In genomic region chr2:44169155-44169898, GRCh38 we compare ENCODE assay signal across 1 cellular context.
TF ChIP-seq lines count a peak whose summit lies in the region.

No MANE protein-coding gene starts in this region.

TF ChIP-seq in HepG2, 621 proteins besides CTCF, POLR2A, EP300 and RAD21 (continued from another document and continues in another):
- TF ChIP-seq, protein P1, sequence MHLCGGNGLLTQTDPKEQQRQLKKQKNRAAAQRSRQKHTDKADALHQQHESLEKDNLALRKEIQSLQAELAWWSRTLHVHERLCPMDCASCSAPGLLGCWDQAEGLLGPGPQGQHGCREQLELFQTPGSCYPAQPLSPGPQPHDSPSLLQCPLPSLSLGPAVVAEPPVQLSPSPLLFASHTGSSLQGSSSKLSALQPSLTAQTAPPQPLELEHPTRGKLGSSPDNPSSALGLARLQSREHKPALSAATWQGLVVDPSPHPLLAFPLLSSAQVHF (CRISPR knock-in tag; IDR thresholded peaks at IDR 0.05) = no peak; the same call in 1 of the 2 replicates
- TF ChIP-seq ZNF75D (CRISPR knock-in tag; IDR thresholded peaks at IDR 0.05; ENCODE audit: borderline replicate concordance) = no peak
- TF ChIP-seq TAF1 (CRISPR knock-in tag; IDR thresholded peaks at IDR 0.05) = no peak; the same call in none of the 2 replicates
- no peak for TF ChIP-seq HMGXB3 (CRISPR knock-in tag; IDR thresholded peaks at IDR 0.05; ENCODE audit: borderline replicate concordance)
- no peak for TF ChIP-seq KAT2B (IDR thresholded peaks at IDR 0.05; ENCODE audit: borderline replicate concordance, low read depth, low read length)
- TF ChIP-seq ZSCAN20 (CRISPR knock-in tag; IDR thresholded peaks at IDR 0.05; ENCODE audit: borderline replicate concordance) = no peak
- TF ChIP-seq ATF1 (CRISPR knock-in tag; IDR thresholded peaks at IDR 0.05) = no peak
- TF ChIP-seq ZNF335 (CRISPR knock-in tag; IDR thresholded peaks at IDR 0.05) = no peak
- TF ChIP-seq NR3C1 (CRISPR knock-in tag; IDR thresholded peaks at IDR 0.05) = no peak
- no peak for TF ChIP-seq JUN (CRISPR knock-in tag; IDR thresholded peaks at IDR 0.05)
- no peak; the same call in 1 of the 2 replicates for TF ChIP-seq PHF20 (CRISPR knock-in tag; IDR thresholded peaks at IDR 0.05)
- TF ChIP-seq MXD4 (CRISPR knock-in tag; IDR thresholded peaks at IDR 0.05) = peak; percentile 45
- TF ChIP-seq YY1 (IDR thresholded peaks at IDR 0.05; ENCODE audit: insufficient read depth, insufficient replicate concordance, low read depth, low read length) = no peak
- no peak for TF ChIP-seq NKX3-1 (CRISPR knock-in tag; IDR thresholded peaks at IDR 0.05)
- no peak for TF ChIP-seq ZZZ3 (CRISPR knock-in tag; IDR thresholded peaks at IDR 0.05; ENCODE audit: borderline replicate concordance)
- TF ChIP-seq ZNF30 (CRISPR knock-in tag; IDR thresholded peaks at IDR 0.05) = no peak
- no peak for TF ChIP-seq ZNF616 (CRISPR knock-in tag; IDR thresholded peaks at IDR 0.05; ENCODE audit: low read depth)
- 0 out of 2 replicates have a peak, but pooled peaks have one; percentile 36 for TF ChIP-seq HOXA5 (CRISPR knock-in tag; IDR thresholded peaks at IDR 0.05)
- no peak for TF ChIP-seq ZNF235 (CRISPR knock-in tag; IDR thresholded peaks at IDR 0.05; ENCODE audit: borderline replicate concordance)
- peak; percentile 25; the same call in 1 of the 2 replicates for TF ChIP-seq ZFP90 (CRISPR knock-in tag; IDR thresholded peaks at IDR 0.05; ENCODE audit: borderline replicate concordance)
- TF ChIP-seq KLF12 (CRISPR knock-in tag; IDR thresholded peaks at IDR 0.05; ENCODE audit: borderline replicate concordance) = peak; percentile 25; the same call in 1 of the 2 replicates
- TF ChIP-seq, protein P2, sequence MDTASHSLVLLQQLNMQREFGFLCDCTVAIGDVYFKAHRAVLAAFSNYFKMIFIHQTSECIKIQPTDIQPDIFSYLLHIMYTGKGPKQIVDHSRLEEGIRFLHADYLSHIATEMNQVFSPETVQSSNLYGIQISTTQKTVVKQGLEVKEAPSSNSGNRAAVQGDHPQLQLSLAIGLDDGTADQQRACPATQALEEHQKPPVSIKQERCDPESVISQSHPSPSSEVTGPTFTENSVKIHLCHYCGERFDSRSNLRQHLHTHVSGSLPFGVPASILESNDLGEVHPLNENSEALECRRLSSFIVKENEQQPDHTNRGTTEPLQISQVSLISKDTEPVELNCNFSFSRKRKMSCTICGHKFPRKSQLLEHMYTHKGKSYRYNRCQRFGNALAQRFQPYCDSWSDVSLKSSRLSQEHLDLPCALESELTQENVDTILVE (CRISPR knock-in tag; IDR thresholded peaks at IDR 0.05) = no peak
- TF ChIP-seq ZNF768 (CRISPR knock-in tag; IDR thresholded peaks at IDR 0.05) = peak; percentile 25; the same call in 1 of the 2 replicates
- no peak for TF ChIP-seq ZNF296 (CRISPR knock-in tag; conservative IDR thresholded peaks at IDR 0.05)
- TF ChIP-seq ZFP36 (IDR thresholded peaks at IDR 0.05; ENCODE audit: borderline replicate concordance, low read depth, low read length, partially characterized antibody) = no peak
- no peak for TF ChIP-seq MEF2D (CRISPR knock-in tag; IDR thresholded peaks at IDR 0.05)
- no peak for TF ChIP-seq ZBTB21 (CRISPR knock-in tag; IDR thresholded peaks at IDR 0.05)
- peak; percentile 16; the same call in 1 of the 2 replicates for TF ChIP-seq ZNF816 (CRISPR knock-in tag; IDR thresholded peaks at IDR 0.05; ENCODE audit: borderline replicate concordance)
- TF ChIP-seq IRX3 (CRISPR knock-in tag; IDR thresholded peaks at IDR 0.05; ENCODE audit: borderline replicate concordance, low read depth) = no peak
- no peak for TF ChIP-seq ZNF383 (CRISPR knock-in tag; IDR thresholded peaks at IDR 0.05; ENCODE audit: borderline replicate concordance)
- TF ChIP-seq CCAR2 (optimal IDR thresholded peaks at IDR 0.05; ENCODE audit: low read depth, low read length) = no peak
- TF ChIP-seq ZNF382 (CRISPR knock-in tag; IDR thresholded peaks at IDR 0.05; ENCODE audit: borderline replicate concordance) = no peak
- no peak for TF ChIP-seq JUND (CRISPR knock-in tag; IDR thresholded peaks at IDR 0.05)
- no peak for TF ChIP-seq TRIM24 (CRISPR knock-in tag; IDR thresholded peaks at IDR 0.05)
- no peak for TF ChIP-seq ZNF878 (CRISPR knock-in tag; IDR thresholded peaks at IDR 0.05)
- TF ChIP-seq TMF1 (CRISPR knock-in tag; IDR thresholded peaks at IDR 0.05; ENCODE audit: low read depth) = no peak
- peak; percentile 23; the same call in 1 of the 2 replicates for TF ChIP-seq REPIN1 (CRISPR knock-in tag; IDR thresholded peaks at IDR 0.05; ENCODE audit: borderline replicate concordance, low read depth)
- no peak for TF ChIP-seq ZNF503 (CRISPR knock-in tag; IDR thresholded peaks at IDR 0.05)
- no peak for TF ChIP-seq PAWR (CRISPR knock-in tag; IDR thresholded peaks at IDR 0.05; ENCODE audit: borderline replicate concordance)
- TF ChIP-seq IRF9 (CRISPR knock-in tag; IDR thresholded peaks at IDR 0.05; ENCODE audit: borderline replicate concordance) = peak; percentile 57; the same call in 1 of the 2 replicates
- TF ChIP-seq HOXD1 (CRISPR knock-in tag; IDR thresholded peaks at IDR 0.05) = no peak
- TF ChIP-seq TEAD2 (CRISPR knock-in tag; IDR thresholded peaks at IDR 0.05) = no peak
- TF ChIP-seq MAF1 (CRISPR knock-in tag; IDR thresholded peaks at IDR 0.05; ENCODE audit: borderline replicate concordance) = no peak
- TF ChIP-seq TOE1 (CRISPR knock-in tag; IDR thresholded peaks at IDR 0.05) = no peak
- TF ChIP-seq ZSCAN22 (CRISPR knock-in tag; IDR thresholded peaks at IDR 0.05) = no peak
- no peak for TF ChIP-seq E2F1 (CRISPR knock-in tag; IDR thresholded peaks at IDR 0.05)
- TF ChIP-seq SPEN (CRISPR knock-in tag; IDR thresholded peaks at IDR 0.05; ENCODE audit: low read depth) = no peak
- TF ChIP-seq GZF1 (CRISPR knock-in tag; IDR thresholded peaks at IDR 0.05) = no peak
- TF ChIP-seq ZMYM2 (CRISPR knock-in tag; IDR thresholded peaks at IDR 0.05) = no peak
- no peak for TF ChIP-seq NFYC (CRISPR knock-in tag; IDR thresholded peaks at IDR 0.05)
- TF ChIP-seq, protein P3, sequence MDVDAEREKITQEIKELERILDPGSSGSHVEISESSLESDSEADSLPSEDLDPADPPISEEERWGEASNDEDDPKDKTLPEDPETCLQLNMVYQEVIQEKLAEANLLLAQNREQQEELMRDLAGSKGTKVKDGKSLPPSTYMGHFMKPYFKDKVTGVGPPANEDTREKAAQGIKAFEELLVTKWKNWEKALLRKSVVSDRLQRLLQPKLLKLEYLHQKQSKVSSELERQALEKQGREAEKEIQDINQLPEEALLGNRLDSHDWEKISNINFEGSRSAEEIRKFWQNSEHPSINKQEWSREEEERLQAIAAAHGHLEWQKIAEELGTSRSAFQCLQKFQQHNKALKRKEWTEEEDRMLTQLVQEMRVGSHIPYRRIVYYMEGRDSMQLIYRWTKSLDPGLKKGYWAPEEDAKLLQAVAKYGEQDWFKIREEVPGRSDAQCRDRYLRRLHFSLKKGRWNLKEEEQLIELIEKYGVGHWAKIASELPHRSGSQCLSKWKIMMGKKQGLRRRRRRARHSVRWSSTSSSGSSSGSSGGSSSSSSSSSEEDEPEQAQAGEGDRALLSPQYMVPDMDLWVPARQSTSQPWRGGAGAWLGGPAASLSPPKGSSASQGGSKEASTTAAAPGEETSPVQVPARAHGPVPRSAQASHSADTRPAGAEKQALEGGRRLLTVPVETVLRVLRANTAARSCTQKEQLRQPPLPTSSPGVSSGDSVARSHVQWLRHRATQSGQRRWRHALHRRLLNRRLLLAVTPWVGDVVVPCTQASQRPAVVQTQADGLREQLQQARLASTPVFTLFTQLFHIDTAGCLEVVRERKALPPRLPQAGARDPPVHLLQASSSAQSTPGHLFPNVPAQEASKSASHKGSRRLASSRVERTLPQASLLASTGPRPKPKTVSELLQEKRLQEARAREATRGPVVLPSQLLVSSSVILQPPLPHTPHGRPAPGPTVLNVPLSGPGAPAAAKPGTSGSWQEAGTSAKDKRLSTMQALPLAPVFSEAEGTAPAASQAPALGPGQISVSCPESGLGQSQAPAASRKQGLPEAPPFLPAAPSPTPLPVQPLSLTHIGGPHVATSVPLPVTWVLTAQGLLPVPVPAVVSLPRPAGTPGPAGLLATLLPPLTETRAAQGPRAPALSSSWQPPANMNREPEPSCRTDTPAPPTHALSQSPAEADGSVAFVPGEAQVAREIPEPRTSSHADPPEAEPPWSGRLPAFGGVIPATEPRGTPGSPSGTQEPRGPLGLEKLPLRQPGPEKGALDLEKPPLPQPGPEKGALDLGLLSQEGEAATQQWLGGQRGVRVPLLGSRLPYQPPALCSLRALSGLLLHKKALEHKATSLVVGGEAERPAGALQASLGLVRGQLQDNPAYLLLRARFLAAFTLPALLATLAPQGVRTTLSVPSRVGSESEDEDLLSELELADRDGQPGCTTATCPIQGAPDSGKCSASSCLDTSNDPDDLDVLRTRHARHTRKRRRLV (CRISPR knock-in tag; IDR thresholded peaks at IDR 0.05) = no peak
- no peak for TF ChIP-seq HOXA3 (CRISPR knock-in tag; IDR thresholded peaks at IDR 0.05)
- no peak for TF ChIP-seq TCF7 (IDR thresholded peaks at IDR 0.05; ENCODE audit: low read depth)
- TF ChIP-seq ZNF556 (CRISPR knock-in tag; IDR thresholded peaks at IDR 0.05; ENCODE audit: borderline replicate concordance) = no peak
- TF ChIP-seq NFATC3 (CRISPR knock-in tag; IDR thresholded peaks at IDR 0.05) = no peak
- TF ChIP-seq MBD4 (IDR thresholded peaks at IDR 0.05; ENCODE audit: borderline replicate concordance, low read length) = no peak
- no peak for TF ChIP-seq MATR3 (CRISPR knock-in tag; IDR thresholded peaks at IDR 0.05)
- no peak for TF ChIP-seq REXO4 (CRISPR knock-in tag; IDR thresholded peaks at IDR 0.05; ENCODE audit: borderline replicate concordance)
- TF ChIP-seq, protein P4, sequence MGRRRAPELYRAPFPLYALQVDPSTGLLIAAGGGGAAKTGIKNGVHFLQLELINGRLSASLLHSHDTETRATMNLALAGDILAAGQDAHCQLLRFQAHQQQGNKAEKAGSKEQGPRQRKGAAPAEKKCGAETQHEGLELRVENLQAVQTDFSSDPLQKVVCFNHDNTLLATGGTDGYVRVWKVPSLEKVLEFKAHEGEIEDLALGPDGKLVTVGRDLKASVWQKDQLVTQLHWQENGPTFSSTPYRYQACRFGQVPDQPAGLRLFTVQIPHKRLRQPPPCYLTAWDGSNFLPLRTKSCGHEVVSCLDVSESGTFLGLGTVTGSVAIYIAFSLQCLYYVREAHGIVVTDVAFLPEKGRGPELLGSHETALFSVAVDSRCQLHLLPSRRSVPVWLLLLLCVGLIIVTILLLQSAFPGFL (CRISPR knock-in tag; IDR thresholded peaks at IDR 0.05) = no peak
- no peak for TF ChIP-seq RBM39 (IDR thresholded peaks at IDR 0.05; ENCODE audit: low read depth, low read length, poor library complexity, severe bottlenecking)
- no peak for TF ChIP-seq RFXAP (CRISPR knock-in tag; IDR thresholded peaks at IDR 0.05; ENCODE audit: borderline replicate concordance)
